14 cellular contexts compared by ENCODE assay signal in the genomic region with DNA sequence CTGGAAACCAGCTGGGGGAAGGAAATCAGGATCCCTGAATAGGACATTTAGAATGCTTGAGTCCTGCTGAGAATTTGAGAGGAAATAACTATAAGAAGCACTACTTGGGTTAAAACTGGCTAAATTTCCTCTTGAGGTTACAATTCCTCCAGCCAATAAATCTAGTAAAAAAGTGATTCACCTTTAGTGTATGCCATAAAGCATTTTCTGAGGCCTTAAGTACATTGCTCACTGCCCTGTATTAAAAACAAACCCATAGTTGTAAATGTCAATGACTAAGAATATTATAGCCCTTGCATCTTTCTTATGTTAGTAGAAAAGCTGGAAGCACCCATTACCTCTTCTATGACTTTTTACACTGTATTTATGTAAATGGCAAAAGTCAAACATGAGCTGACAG.
DNase-seq lines count a peak whose midpoint lies in the region; ATAC-seq and TF ChIP-seq lines count a peak whose summit lies in the region.
"Had no signal": no experiment of that assay in that cellular context is flagged by ENCODE, and none has a peak within 500 bp of the region (broad histone marks: within the 10 kb centered on the region; RNA-seq: fewer than 3 reads in every experiment).

No MANE protein-coding gene starts in this region.

- ATAC-seq in Panc1: peak; percentile 98
- ATAC-seq in GM19452 (IDR thresholded peaks at IDR 0.05; ENCODE audit: unreplicated experiment): no peak
- no peak for ATAC-seq in HG03135 (IDR thresholded peaks at IDR 0.05; ENCODE audit: unreplicated experiment)
- no peak for ATAC-seq in GM18517 (IDR thresholded peaks at IDR 0.05; ENCODE audit: unreplicated experiment)
- ATAC-seq in activated CD4-positive, alpha-beta T cell treated with anti-CD3 and anti-CD28 coated beads for 36 hours: no peak
- ATAC-seq: esophagus mucosa; stimulated activated naive CD8-positive, alpha-beta T cell treated with anti-CD3 and anti-CD28 coated beads, Interleukin-15, amount 100 ng/mL, for 72 hours had no signal

- in situ Hi-C loops in Panc1 (cut with HindIII; ENCODE audit: low pct_unique_long_range_greater_than_20kb, low sequenced_read_pairs): no loop called here

- H3K4me3 ChIP-seq in Panc1 (ENCODE audit: low read depth in 2 of 2, low read length in 2 of 2): no peak overlapping the region

- DNase-seq in EL (peak; percentile 88), Panc1 (ENCODE audit: low read depth, low spot score) (peak; percentile 33), epithelial cell of prostate (ENCODE audit: low read depth, low spot score) (peak; percentile 57), renal cortical epithelial cell (ENCODE audit: low read depth) (peak; percentile 80)
- DNase-seq in activated CD4-positive, alpha-beta T cell treated with anti-CD3 and anti-CD28 coated beads for 36 hours: no peak
- DNase-seq: NCI-H1048; stimulated activated naive CD8-positive, alpha-beta T cell treated with anti-CD3 and anti-CD28 coated beads, Interleukin-15, amount 100 ng/mL, for 72 hours had no signal

- POLR2A ChIA-PET in Panc1 (lab: Charles Lee): interaction anchor here (0.5 kb wide), 1 partner anchor 1234 kb away, joined by 3 read pairs; no protein-coding TSS in a partner anchor
- POLR2A ChIA-PET in activated CD4-positive, alpha-beta T cell treated with anti-CD3 and anti-CD28 coated beads for 36 hours (lab: Charles Lee): no interaction called here

- no peak for TF ChIP-seq CTCF in Panc1 (IDR thresholded peaks at IDR 0.05)

- H3K4me1 Mint-ChIP-seq in activated CD4-positive, alpha-beta T cell treated with anti-CD3 and anti-CD28 coated beads for 36 hours: no peaks in the 10 kb centered on the region
- H3K4me1 Mint-ChIP-seq: central memory CD8-positive, alpha-beta T cell; stimulated activated naive CD8-positive, alpha-beta T cell treated with anti-CD3 and anti-CD28 coated beads, Interleukin-15, amount 100 ng/mL, for 72 hours had no signal

- no peaks in the 10 kb centered on the region for H3K9me3 ChIP-seq in Panc1 (ENCODE audit: control insufficient read depth, insufficient read depth, low read depth, low read length)

- no peak overlapping the region for H3K27ac Mint-ChIP-seq in activated CD4-positive, alpha-beta T cell treated with anti-CD3 and anti-CD28 coated beads for 36 hours
- H3K27ac Mint-ChIP-seq: activated T-helper 2 cell treated with anti-CD3 and anti-CD28 coated beads, Interferon-gamma antibody, Interleukin-2, Interleukin-4, amounts not matched to agents 10 μg/mL and 5 μg/mL and 100 μg/mL, durations not matched to agents 14 hours and 24 hours and 36 hours; stimulated activated naive CD8-positive, alpha-beta T cell treated with anti-CD3 and anti-CD28 coated beads, Interleukin-15, amount 100 ng/mL, for 72 hours; T-helper 1 cell treated with Interleukin-12 subunit alpha and Interleukin-12 subunit beta and Interleukin-4 antibody, amounts not matched to agents 30 μg/mL and 1 μg/mL, for 36 hours had no signal

- H3K36me3 ChIP-seq in Panc1 (ENCODE audit: control insufficient read depth, insufficient read depth, low read length): no peaks in the 10 kb centered on the region

- H3K27ac ChIP-seq in Panc1 (ENCODE audit: low read length) (peak overlapping the region; percentile 75; the same call in 1 of the 2 replicates), epithelial cell of prostate (peak overlapping the region; percentile 23)

- H3K36me3 Mint-ChIP-seq in activated CD4-positive, alpha-beta T cell treated with anti-CD3 and anti-CD28 coated beads for 36 hours (ENCODE audit: low read depth): no peaks in the 10 kb centered on the region

- peaks cover 13% of the 10 kb centered on the region; the same call in 1 of the 2 replicates for H3K4me1 ChIP-seq in Panc1 (ENCODE audit: control insufficient read depth, insufficient read depth, low read length)

- intact Hi-C loops in Panc1 (cut with micrococcal nuclease; ENCODE audit: unreplicated experiment): loop anchor here (5.0 kb wide), 1 partner anchor 360 kb away; no protein-coding TSS in a partner anchor
- intact Hi-C loops in activated CD4-positive, alpha-beta T cell treated with anti-CD3 and anti-CD28 coated beads for 36 hours (cut with DNase I, micrococcal nuclease): no loop called here

- no peaks in the 10 kb centered on the region for H3K27me3 Mint-ChIP-seq in activated CD4-positive, alpha-beta T cell treated with anti-CD3 and anti-CD28 coated beads for 36 hours
- H3K27me3 Mint-ChIP-seq: central memory CD8-positive, alpha-beta T cell; stimulated activated naive CD8-positive, alpha-beta T cell treated with anti-CD3 and anti-CD28 coated beads, Interleukin-15, amount 100 ng/mL, for 72 hours had no signal

- no peak overlapping the region for H3K4me3 Mint-ChIP-seq in activated CD4-positive, alpha-beta T cell treated with anti-CD3 and anti-CD28 coated beads for 36 hours
- H3K4me3 Mint-ChIP-seq: central memory CD8-positive, alpha-beta T cell; stimulated activated naive CD8-positive, alpha-beta T cell treated with anti-CD3 and anti-CD28 coated beads, Interleukin-15, amount 100 ng/mL, for 72 hours; T-helper 1 cell treated with Interleukin-12 subunit alpha and Interleukin-12 subunit beta and Interleukin-4 antibody, amounts not matched to agents 30 μg/mL and 1 μg/mL, for 36 hours had no signal

- H3K27me3 ChIP-seq in Panc1 (ENCODE audit: control insufficient read depth, insufficient read depth, low read length): no peaks in the 10 kb centered on the region

- CTCF ChIA-PET in Panc1 (lab: Charles Lee): no interaction called here
- CTCF ChIA-PET in activated CD4-positive, alpha-beta T cell treated with anti-CD3 and anti-CD28 coated beads for 36 hours (lab: Charles Lee): no interaction called here

- H3K9me3 Mint-ChIP-seq in activated CD4-positive, alpha-beta T cell treated with anti-CD3 and anti-CD28 coated beads for 36 hours (ENCODE audit: low read depth): no peaks in the 10 kb centered on the region
- H3K9me3 Mint-ChIP-seq: activated T-helper 2 cell treated with anti-CD3 and anti-CD28 coated beads, Interferon-gamma antibody, Interleukin-2, Interleukin-4, amounts not matched to agents 10 μg/mL and 5 μg/mL and 100 μg/mL, durations not matched to agents 14 hours and 24 hours and 36 hours; stimulated activated naive CD8-positive, alpha-beta T cell treated with anti-CD3 and anti-CD28 coated beads, Interleukin-15, amount 100 ng/mL, for 72 hours; T-helper 1 cell treated with Interleukin-12 subunit alpha and Interleukin-12 subunit beta and Interleukin-4 antibody, amounts not matched to agents 30 μg/mL and 1 μg/mL, for 36 hours had no signal

- no TSS peak for BruUV-seq in Panc1 (replicated peaks; lab: Mats Ljungman, UMichigan)
